Comparison of ENCODE assay signal across 8 cellular contexts in genomic region chr19:2543463-2544442, GRCh38.
DNase-seq lines count a peak whose midpoint lies in the region; ATAC-seq and TF ChIP-seq lines count a peak whose summit lies in the region.

No MANE protein-coding gene starts in this region.

- H3K4me3 ChIP-seq in IMR-90 (ENCODE audit: insufficient read depth, low read depth, low read length) (peak overlapping the region; percentile 5; the same call in 1 of the 2 replicates), fibroblast of villous mesenchyme (ENCODE audit: low read depth, low read length) (peak overlapping the region; percentile 25), neural cell (ENCODE audit: low read length) (peak overlapping the region; percentile 36)

- TF ChIP-seq CTCF in IMR-90 (conservative IDR thresholded peaks at IDR 0.05; ENCODE audit: low read depth, low read length) (peak; percentile 56), RWPE1 (conservative IDR thresholded peaks at IDR 0.05; ENCODE audit: low read depth) (peak; percentile 53), fibroblast of villous mesenchyme (IDR thresholded peaks at IDR 0.05; ENCODE audit: insufficient read depth, low read depth, low read length) (peak; percentile 38), neural cell (IDR thresholded peaks at IDR 0.05; ENCODE audit: poor library complexity, severe bottlenecking) (peak; percentile 59)

- peak overlapping the region; percentile 45 to 90 for H4K8ac ChIP-seq in IMR-90 (ENCODE audit: low read depth in 2 of 2, low read length in 2 of 2)

- dilution Hi-C loops in IMR-90 (cut with HindIII; ENCODE audit: low sequenced_read_pairs, unreplicated experiment): no loop called here

- in situ Hi-C loops in IMR-90 (cut with MboI; ENCODE audit: low sequenced_read_pairs): no loop called here

- peaks cover 33% of the 10 kb centered on the region for H3K4me1 ChIP-seq in IMR-90 (ENCODE audit: control insufficient read depth, insufficient read depth, low read length)

- H4K5ac ChIP-seq in IMR-90 (ENCODE audit: low read depth, low read length): peak overlapping the region; percentile 60

- H3K9me3 ChIP-seq in IMR-90 (ENCODE audit: control insufficient read depth, insufficient read depth, low read length): no peaks in the 10 kb centered on the region
- H3K9me3 ChIP-seq in neural cell (ENCODE audit: low read length): no peaks in the 10 kb centered on the region

- peaks cover 9% of the 10 kb centered on the region for H3K9me1 ChIP-seq in IMR-90 (ENCODE audit: insufficient read depth, low read length)

- peak overlapping the region; percentile 85 for H2AFZ ChIP-seq in IMR-90 (replicated peaks; ENCODE audit: low read length, poor library complexity)
- peak overlapping the region; percentile 30 for H2AFZ ChIP-seq in neural cell (ENCODE audit: low read depth, low read length)

- H3K79me1 ChIP-seq in IMR-90 (ENCODE audit: low read depth in 1 of 2, low read length in 2 of 2): peaks cover 4 to 35% of the 10 kb centered on the region in 2 experiments; a peak in 3 of 4 replicates

- peak overlapping the region; percentile 33 for H2AK9ac ChIP-seq in IMR-90 (replicated peaks; ENCODE audit: low read depth, low read length, poor library complexity)

- peak overlapping the region; percentile 83 for H3K14ac ChIP-seq in IMR-90 (replicated peaks; ENCODE audit: low read depth, low read length)

- ATAC-seq in IMR-90 (ENCODE audit: low read depth): peak; percentile 83

- H3K18ac ChIP-seq in IMR-90 (ENCODE audit: low read depth, low read length): peak overlapping the region; percentile 86

- H2BK20ac ChIP-seq in IMR-90 (ENCODE audit: low read depth, low read length): peak overlapping the region; percentile 80

- intact Hi-C loops in IMR-90 (cut with micrococcal nuclease): loop anchor here (1.0 kb wide), 3 partner anchors 36 to 67 kb away; partner anchors contain the start of gene GADD45B

- POLR2A ChIA-PET in IMR-90 (lab: Charles Lee; ENCODE audit: unreplicated experiment) (interaction anchor here (0.5 to 2.8 kb wide), 4 partner anchors 18 to 608 kb away, joined by 3 to 17 read pairs (median 10); partner anchors contain the start of gene GADD45B), RWPE1 (lab: Yijun Ruan, JAX; ENCODE audit: low non-redundant PET) (interaction anchor here (1.2 kb wide), 1 partner anchor 67 kb away, joined by 10 read pairs; the partner anchor contains the start of gene GADD45B)

- H4K20me1 ChIP-seq in IMR-90 (ENCODE audit: insufficient read depth, low read length): no peaks in the 10 kb centered on the region
- no peaks in the 10 kb centered on the region for H4K20me1 ChIP-seq in neural cell (ENCODE audit: insufficient read depth)

- H3K4me2 ChIP-seq in IMR-90 (ENCODE audit: low read depth, low read length) (peak overlapping the region; percentile 75), neural cell (ENCODE audit: low read length) (peak overlapping the region; percentile 18)

- H3K36me3 ChIP-seq in IMR-90 (ENCODE audit: control insufficient read depth, insufficient read depth, low read length) (no peaks in the 10 kb centered on the region), neural cell (ENCODE audit: insufficient read depth, low read length) (no peaks in the 10 kb centered on the region)

- peak overlapping the region; percentile 83 for H3K4ac ChIP-seq in IMR-90 (ENCODE audit: low read depth, low read length)

- CTCF ChIA-PET in IMR-90 (lab: Yijun Ruan, JAX): interaction anchor here (1.0 to 1.2 kb wide), 3 partner anchors 20 to 70 kb away, joined by 3 read pairs; partner anchors contain the start of gene GADD45B
- CTCF ChIA-PET in RWPE1 (lab: Yijun Ruan, JAX): interaction anchor here (0.7 to 1.9 kb wide), 3 partner anchors 27 to 67 kb away, joined by 3 to 7 read pairs (median 7); no protein-coding TSS in a partner anchor

- H2BK15ac ChIP-seq in IMR-90 (ENCODE audit: low read depth, low read length): peak overlapping the region; percentile 69; the same call in 2 of the 3 replicates

- H3K9ac ChIP-seq in IMR-90 (ENCODE audit: low read depth, low read length) (peak overlapping the region; percentile 61), neural cell (ENCODE audit: low read length) (peak overlapping the region; percentile 66)

- H3K23ac ChIP-seq in IMR-90 (ENCODE audit: low read depth, low read length): peak overlapping the region; percentile 88

- DNase-seq in COLO668 (lab: John Stamatoyannopoulos, UW; ENCODE audit: unreplicated experiment): peak; percentile 91
- DNase-seq in IMR-90: peak; percentile 98
- DNase-seq in RWPE1 (ENCODE audit: low spot score): peak; percentile 89
- DNase-seq in activated gamma-delta T cell treated with Interleukin-2 at 50 U/mL for 16 hours: peak; percentile 68
- DNase-seq in fibroblast of villous mesenchyme (ENCODE audit: low read depth): peak; percentile 99
- peak; percentile 66 for DNase-seq in stimulated activated naive CD4-positive, alpha-beta T cell treated with Interleukin-2 at 50 U/mL for 16 hours (lab: John Stamatoyannopoulos, UW)
- no peak for DNase-seq in SIG-M5 (lab: John Stamatoyannopoulos, UW)

- TF ChIP-seq POLR2A in IMR-90 (IDR thresholded peaks at IDR 0.05; ENCODE audit: low read depth, low read length): no peak

- no peaks in the 10 kb centered on the region for H3K27me3 ChIP-seq in IMR-90 (ENCODE audit: control insufficient read depth, insufficient read depth, low read length)
- no peaks in the 10 kb centered on the region for H3K27me3 ChIP-seq in neural cell (ENCODE audit: insufficient read depth, low read depth, low read length)

- H2AK5ac ChIP-seq in IMR-90 (ENCODE audit: low read depth, low read length): peak overlapping the region; percentile 80

- peak overlapping the region; percentile 95 for H3K56ac ChIP-seq in IMR-90 (ENCODE audit: extremely low read depth, insufficient read depth, low read length)

- no peaks in the 10 kb centered on the region for H3K79me2 ChIP-seq in neural cell (replicated peaks; ENCODE audit: insufficient read depth, low read length)

- no TSS peak for BruUV-seq in IMR-90 (replicated peaks; lab: Mats Ljungman, UMichigan)

- peak; percentile 66 for TF ChIP-seq RAD21 in IMR-90 (IDR thresholded peaks at IDR 0.05; ENCODE audit: low read length)
- peak; percentile 65 for TF ChIP-seq RAD21 in neural cell (conservative IDR thresholded peaks at IDR 0.05)

- H4K91ac ChIP-seq in IMR-90 (ENCODE audit: insufficient read depth, low read depth, low read length): peak overlapping the region; percentile 87

- 0% methylated on average over 12 of the region's 36 CpGs; no CpG with 5 or more reads in 1 of the 2 experiments for WGBS in IMR-90 (ENCODE audit: extremely low coverage in 2 of 2, insufficient read length in 1 of 2), 2 experiments

- TF ChIP-seq EP300 in neural cell (conservative IDR thresholded peaks at IDR 0.05; ENCODE audit: poor library complexity, severe bottlenecking): peak; percentile 42

- no peaks in the 10 kb centered on the region for H3F3A ChIP-seq in neural cell (ENCODE audit: insufficient read depth, low read length, poor library complexity, severe bottlenecking)

- H3K9me2 ChIP-seq in neural cell (ENCODE audit: insufficient read depth, low read length): no peaks in the 10 kb centered on the region

- H2BK120ac ChIP-seq in IMR-90 (ENCODE audit: low read depth, low read length): peak overlapping the region; percentile 92

- peak overlapping the region; percentile 89 for H2BK5ac ChIP-seq in IMR-90 (ENCODE audit: low read depth, low read length, poor library complexity, severe bottlenecking)

- H3K27ac ChIP-seq in IMR-90 (ENCODE audit: insufficient read depth, low read length) (peak overlapping the region; percentile 92), RWPE1 (peak overlapping the region; percentile 99), neural cell (ENCODE audit: low read length) (peak overlapping the region; percentile 76)

TF ChIP-seq in IMR-90, 13 proteins besides CTCF, POLR2A, EP300 and RAD21 (continues in another document):
- TF ChIP-seq MAFK (IDR thresholded peaks at IDR 0.05; ENCODE audit: low read depth, low read length) (peak; percentile 65), NFE2L2 (IDR thresholded peaks at IDR 0.05; ENCODE audit: low read depth, low read length) (peak; percentile 51; the same call in 1 of the 2 replicates), MAZ (IDR thresholded peaks at IDR 0.05; ENCODE audit: borderline replicate concordance, low read depth, low read length) (peak; percentile 80), RFX5 (IDR thresholded peaks at IDR 0.05; ENCODE audit: low read depth, low read length) (no peak), ELK1 (IDR thresholded peaks at IDR 0.05; ENCODE audit: borderline replicate concordance, low read depth, low read length) (no peak), SMC3 (IDR thresholded peaks at IDR 0.05; ENCODE audit: low read depth, low read length) (peak; percentile 45)

TF ChIP-seq in neural cell, 6 proteins besides CTCF, POLR2A, EP300 and RAD21:
- TF ChIP-seq TAF1 (IDR thresholded peaks at IDR 0.05; ENCODE audit: low read depth): peak; percentile 72
- TF ChIP-seq SMC3 (conservative IDR thresholded peaks at IDR 0.05; ENCODE audit: poor library complexity): peak; percentile 58
- TF ChIP-seq EZH2 (IDR thresholded peaks at IDR 0.05; ENCODE audit: borderline replicate concordance, insufficient read depth, low read length, poor library complexity, severe bottlenecking): no peak
- TF ChIP-seq REST (IDR thresholded peaks at IDR 0.05; ENCODE audit: borderline replicate concordance): peak; percentile 74
- peak; percentile 85 for TF ChIP-seq POLR2AphosphoS5 (IDR thresholded peaks at IDR 0.05)
- no peak for TF ChIP-seq MXI1 (conservative IDR thresholded peaks at IDR 0.05; ENCODE audit: poor library complexity, severe bottlenecking)
